ENCODE assay signal across 11 cellular contexts in the genomic region with DNA sequence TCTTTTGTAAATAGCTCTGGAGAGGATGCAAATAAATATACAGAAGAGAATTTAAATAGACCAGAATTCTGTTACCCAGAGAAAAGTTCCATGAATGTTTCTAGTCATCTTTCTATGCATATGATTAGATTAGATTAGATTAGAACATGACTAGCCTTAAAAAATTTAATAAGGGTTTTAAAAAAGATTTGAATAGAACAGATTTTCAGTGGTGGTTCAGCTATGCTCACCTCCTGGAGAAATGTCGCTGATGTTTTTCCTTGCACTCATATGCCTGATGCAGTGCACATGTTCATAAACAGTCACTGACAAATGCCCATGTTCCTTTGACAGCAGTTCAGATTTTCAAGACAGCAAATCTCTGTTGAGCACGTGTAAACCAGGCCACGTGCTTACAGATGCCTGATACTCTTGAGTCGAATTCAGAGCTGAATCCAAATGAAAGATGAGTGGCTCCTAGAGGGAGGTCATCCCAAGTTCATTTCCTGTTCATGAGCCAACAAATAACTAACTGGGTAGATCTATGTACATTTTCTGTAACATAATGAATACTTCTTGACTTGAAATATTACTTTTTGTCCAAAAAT. TPM values are rescaled to one million over a fixed set of nuclear protein-coding genes. Genes with fewer than 3 reads are reported as not detected.
DNase-seq lines count a peak whose midpoint lies in the region; ATAC-seq and TF ChIP-seq lines count a peak whose summit lies in the region.
"Had no signal": no experiment of that assay in that cellular context is flagged by ENCODE, and none has a peak within 500 bp of the region (broad histone marks: within the 10 kb centered on the region; RNA-seq: fewer than 3 reads in every experiment).

No MANE protein-coding gene starts in this region.

- 21 to 24% (median 22%) methylated on average over 4 of the region's 4 CpGs for WGBS in heart left ventricle, 4 donors

- H3K4me3 ChIP-seq in cardiac fibroblast (replicated peaks in 1 of 2; ENCODE audit: low read depth in 2 of 2, low read length in 2 of 2) (no peak overlapping the region), heart left ventricle (no peak overlapping the region)

- POLR2A ChIA-PET in HEK293T (lab: Yijun Ruan, JAX): no interaction called here

- intact Hi-C loops in heart left ventricle (cut with DNase I): no loop called here

- H3K4me1 ChIP-seq in heart left ventricle: peaks cover 0 to 35% (median 1%) of the 10 kb centered on the region in 12 donors

- no peaks in the 10 kb centered on the region for H3K27me3 Mint-ChIP-seq in stimulated activated naive CD8-positive, alpha-beta T cell treated with anti-CD3 and anti-CD28 coated beads, Interleukin-15, amount 100 ng/mL, for 72 hours

- no peaks in the 10 kb centered on the region for H3K27me3 ChIP-seq in heart left ventricle

- no peaks in the 10 kb centered on the region for H3K9me3 ChIP-seq in heart left ventricle

- TF ChIP-seq CTCF in cardiac fibroblast (IDR thresholded peaks at IDR 0.05; ENCODE audit: low read depth, low read length): no peak
- TF ChIP-seq CTCF in heart left ventricle (IDR thresholded peaks at IDR 0.05): no peak

- H3K36me3 ChIP-seq in heart left ventricle: peaks cover 0 to 77% (median 35%) of the 10 kb centered on the region in 9 donors

- ATAC-seq in stimulated activated naive CD8-positive, alpha-beta T cell treated with anti-CD3 and anti-CD28 coated beads, Interleukin-15, Interleukin-2, amounts not matched to agents 100 U/mL and 50 U/mL, for 24 hours: peak; percentile 40
- no peak for ATAC-seq in stimulated activated naive CD8-positive, alpha-beta T cell treated with anti-CD3 and anti-CD28 coated beads, Interleukin-15, amount 100 ng/mL, for 72 hours
- no peak for ATAC-seq in heart left ventricle

- no peaks in the 10 kb centered on the region for H3K9me3 Mint-ChIP-seq in stimulated activated naive CD8-positive, alpha-beta T cell treated with anti-CD3 and anti-CD28 coated beads, Interleukin-15, amount 100 ng/mL, for 72 hours
- H3K9me3 Mint-ChIP-seq: endodermal cell had no signal

- CTCF ChIA-PET in HEK293T (lab: Yijun Ruan, JAX): interaction anchor here (1.2 kb wide), 1 partner anchor 28 kb away, joined by 4 read pairs; no protein-coding TSS in a partner anchor

- H3K27ac Mint-ChIP-seq in stimulated activated naive CD8-positive, alpha-beta T cell treated with anti-CD3 and anti-CD28 coated beads, Interleukin-15, amount 100 ng/mL, for 72 hours: peak overlapping the region in 1 of 2 donors; percentile 67
- H3K27ac Mint-ChIP-seq: endodermal cell had no signal

- no peak for TF ChIP-seq POLR2A in heart left ventricle (IDR thresholded peaks at IDR 0.05)

- no peak overlapping the region for H3K27ac ChIP-seq in heart left ventricle

- DNase-seq in stimulated activated naive CD8-positive, alpha-beta T cell treated with anti-CD3 and anti-CD28 coated beads, Interleukin-15, Interleukin-2, amounts not matched to agents 100 U/mL and 50 U/mL, for 24 hours: no peak
- DNase-seq in stimulated activated naive CD8-positive, alpha-beta T cell treated with anti-CD3 and anti-CD28 coated beads, Interleukin-15, amount 100 ng/mL, for 72 hours: no peak
- DNase-seq in NCI-H1092 treated with DMSO at 0.1 percent for 48 hours (lab: John Stamatoyannopoulos, UW) (peak; percentile 55), cardiac fibroblast (ENCODE audit: low read depth in 2 of 2) (peak; percentile 62 to 74), stromal cell of bone marrow (ENCODE audit: low read depth) (peak; percentile 40), heart left ventricle (no peak), HEK293T (ENCODE audit: extremely low spot score) (no peak), NCI-H69 (lab: John Stamatoyannopoulos, UW) (no peak)
- DNase-seq: activated CD4-positive, alpha-beta T cell treated with anti-CD3 and anti-CD28 coated beads, Interleukin-2, amount 50 U/mL, for 48 hours; endodermal cell; retina had no signal

- peaks cover 10% of the 10 kb centered on the region for H3K4me1 Mint-ChIP-seq in stimulated activated naive CD8-positive, alpha-beta T cell treated with anti-CD3 and anti-CD28 coated beads, Interleukin-15, amount 100 ng/mL, for 72 hours
- H3K4me1 Mint-ChIP-seq: endodermal cell had no signal

- H3K4me3 Mint-ChIP-seq in stimulated activated naive CD8-positive, alpha-beta T cell treated with anti-CD3 and anti-CD28 coated beads, Interleukin-15, amount 100 ng/mL, for 72 hours: no peak overlapping the region
- H3K4me3 Mint-ChIP-seq: endodermal cell had no signal

TF ChIP-seq in HEK293T, 16 proteins besides CTCF, POLR2A, EP300 and RAD21:
- no peak for TF ChIP-seq LEF1 (IDR thresholded peaks at IDR 0.05; ENCODE audit: borderline replicate concordance)
- TF ChIP-seq FOXM1 (IDR thresholded peaks at IDR 0.05; ENCODE audit: borderline replicate concordance): no peak
- no peak for TF ChIP-seq ELF4 (IDR thresholded peaks at IDR 0.05)
- TF ChIP-seq ARNT (IDR thresholded peaks at IDR 0.05): no peak
- no peak for TF ChIP-seq FOXK2 (IDR thresholded peaks at IDR 0.05)
- TF ChIP-seq FOXA1 (IDR thresholded peaks at IDR 0.05): no peak
- no peak for TF ChIP-seq L3MBTL2 (conservative IDR thresholded peaks at IDR 0.05)
- no peak for TF ChIP-seq PKNOX1 (IDR thresholded peaks at IDR 0.05)
- no peak for TF ChIP-seq ZNF384 (IDR thresholded peaks at IDR 0.05)
- TF ChIP-seq HDGF (IDR thresholded peaks at IDR 0.05; ENCODE audit: borderline replicate concordance): no peak
- no peak for TF ChIP-seq BHLHE40 (IDR thresholded peaks at IDR 0.05; ENCODE audit: borderline replicate concordance)
- TF ChIP-seq CTBP1 (IDR thresholded peaks at IDR 0.05; ENCODE audit: borderline replicate concordance): no peak
- TF ChIP-seq SP1 (IDR thresholded peaks at IDR 0.05): no peak
- no peak for TF ChIP-seq TARDBP (IDR thresholded peaks at IDR 0.05)

RNA-seq across cellular contexts. Expression of gene RAB11FIP4, which starts 19.9 kb away (rescaled TPM):
- 10 to 100 TPM in 2 of 9 donors, 1 to 10 TPM in 7; 3.7 to 13.7 (median 8.7) TPM for total RNA-seq in heart left ventricle
- 1 to 10 TPM; 1.5 to 3.7 TPM for polyA plus RNA-seq in heart left ventricle

RNA-seq across cellular contexts. Expression of gene EVI2A, which starts 50.2 kb away (rescaled TPM):
- total RNA-seq in heart left ventricle: 10 to 100 TPM in 1 of 9 donors, 1 to 10 TPM in 6, under 1 TPM in 2; 0.63 to 13.3 (median 1.6) TPM
- polyA plus RNA-seq in heart left ventricle: 1 to 10 TPM; 1.9 to 2.5 TPM
- total RNA-seq: endodermal cell had no signal

RNA-seq across cellular contexts. Expression of gene EVI2B, which starts 57.8 kb away (rescaled TPM):
- total RNA-seq in heart left ventricle: 10 to 100 TPM in 2 of 9 donors, 1 to 10 TPM in 6, under 1 TPM in 1; 0.81 to 21.5 (median 3.7) TPM
- 1 to 10 TPM; 1.1 to 2.2 TPM for polyA plus RNA-seq in heart left ventricle
- total RNA-seq: endodermal cell had no signal

Comparison
In these comparisons a context has a peak if more than half of its experiments do, and no peak if none do; other contexts are left out.
1. DNase-seq: peak in NCI-H1092 treated with DMSO at 0.1 percent for 48 hours (single experiment), cardiac fibroblast (2 of 2) and stromal cell of bone marrow (single experiment); none in stimulated activated naive CD8-positive, alpha-beta T cell treated with anti-CD3 and anti-CD28 coated beads, Interleukin-15, Interleukin-2, amounts not matched to agents 100 U/mL and 50 U/mL, for 24 hours (single experiment), stimulated activated naive CD8-positive, alpha-beta T cell treated with anti-CD3 and anti-CD28 coated beads, Interleukin-15, amount 100 ng/mL, for 72 hours (0 of 2), heart left ventricle (0 of 5), HEK293T (single experiment) and NCI-H69 (single experiment).